13 cellular contexts compared by ENCODE assay signal in genomic region chr10:3323865-3324498, GRCh38.
DNase-seq lines count a peak whose midpoint lies in the region; ATAC-seq, FAIRE-seq and TF ChIP-seq lines count a peak whose summit lies in the region.
"Had no signal": no experiment of that assay in that cellular context is flagged by ENCODE, and none has a peak within 500 bp of the region (broad histone marks: within the 10 kb centered on the region; RNA-seq: fewer than 3 reads in every experiment).

No MANE protein-coding gene starts in this region.

- no peak overlapping the region for H3K9ac ChIP-seq in astrocyte (ENCODE audit: low read length)

- H3K27ac ChIP-seq in astrocyte (ENCODE audit: low read depth, low read length): no peak overlapping the region
- no peak overlapping the region for H3K27ac ChIP-seq in heart right ventricle
- H3K27ac ChIP-seq in aorta (ENCODE audit: low read depth in 1 of 2, low read length in 2 of 2): no peak overlapping the region
- H3K27ac ChIP-seq: upper lobe of right lung, VCaP had no signal

- FAIRE-seq in astrocyte (lab: Jason Lieb, UNC): no peak

- H3K4me3 Mint-ChIP-seq in astrocyte (ENCODE audit: unreplicated experiment): no peak overlapping the region
- H3K4me3 Mint-ChIP-seq: activated naive CD8-positive, alpha-beta T cell treated with anti-CD3 and anti-CD28 coated beads for 36 hours had no signal

- H3K4me1 Mint-ChIP-seq in astrocyte (ENCODE audit: low read depth, unreplicated experiment): no peaks in the 10 kb centered on the region

- H3K27ac Mint-ChIP-seq in astrocyte (ENCODE audit: unreplicated experiment): no peak overlapping the region
- H3K27ac Mint-ChIP-seq: activated naive CD8-positive, alpha-beta T cell treated with anti-CD3 and anti-CD28 coated beads for 36 hours had no signal

- H3K9me3 Mint-ChIP-seq in astrocyte (ENCODE audit: unreplicated experiment): peaks cover 10% of the 10 kb centered on the region
- H3K9me3 Mint-ChIP-seq: activated naive CD8-positive, alpha-beta T cell treated with anti-CD3 and anti-CD28 coated beads for 36 hours had no signal

- no peak for TF ChIP-seq CTCF in astrocyte (IDR thresholded peaks at IDR 0.05; ENCODE audit: insufficient read depth, low read depth, low read length)
- TF ChIP-seq CTCF in heart right ventricle (IDR thresholded peaks at IDR 0.05): no peak

- no peaks in the 10 kb centered on the region for H3K27me3 Mint-ChIP-seq in astrocyte (ENCODE audit: low read depth, unreplicated experiment)

- peak; percentile 77 for ATAC-seq in Right ventricle myocardium inferior
- peak in 6 of 8 donors; percentile 38 to 83 (median 78) for ATAC-seq in heart right ventricle
- peak; percentile 12 for ATAC-seq in aorta (ENCODE audit: low FRiP score)
- no peak for ATAC-seq in HG02884 (IDR thresholded peaks at IDR 0.05; ENCODE audit: unreplicated experiment)
- no peak for ATAC-seq in HG03159 (IDR thresholded peaks at IDR 0.05; ENCODE audit: unreplicated experiment)
- ATAC-seq: upper lobe of right lung had no signal

- H3K27me3 ChIP-seq in astrocyte (ENCODE audit: insufficient read depth, low read length): no peaks in the 10 kb centered on the region
- H3K27me3 ChIP-seq in heart right ventricle: no peaks in the 10 kb centered on the region
- H3K27me3 ChIP-seq in aorta (ENCODE audit: control insufficient read depth in 1 of 2, insufficient read depth in 2 of 2, low read length in 1 of 2): no peaks in the 10 kb centered on the region
- H3K27me3 ChIP-seq: upper lobe of right lung had no signal

- no peaks in the 10 kb centered on the region for H4K20me1 ChIP-seq in astrocyte (ENCODE audit: insufficient read depth, low read length)

- intact Hi-C loops in Right ventricle myocardium inferior (cut with DNase I): no loop called here
- intact Hi-C loops in cardiac septum (cut with DNase I): no loop called here
- intact Hi-C loops in heart right ventricle (cut with DNase I): loop anchor here in 2 of 10 donors (10.0 kb wide), 2 partner anchors 79 to 991 kb away; no protein-coding TSS in a partner anchor
- intact Hi-C loops in aorta (cut with DNase I): no loop called here

- no peaks in the 10 kb centered on the region for H3K79me2 ChIP-seq in astrocyte (ENCODE audit: insufficient read depth, low read length)

- no peaks in the 10 kb centered on the region for H3K36me3 ChIP-seq in astrocyte (ENCODE audit: insufficient read depth, low read length)
- H3K36me3 ChIP-seq in heart right ventricle: no peaks in the 10 kb centered on the region
- no peaks in the 10 kb centered on the region for H3K36me3 ChIP-seq in aorta (ENCODE audit: control insufficient read depth in 1 of 2, insufficient read depth in 2 of 2, low read length in 1 of 2)
- H3K36me3 ChIP-seq: upper lobe of right lung had no signal

- DNase-seq in Right ventricle myocardium inferior (ENCODE audit: missing footprints) (no peak), cardiac septum (ENCODE audit: low spot score) (no peak), astrocyte (ENCODE audit: low read depth) (peak; percentile 53), heart right ventricle (peak in 1 of 2 donors; percentile 11), aorta (no peak), NCI-H524 (lab: John Stamatoyannopoulos, UW) (no peak)
- DNase-seq: activated naive CD8-positive, alpha-beta T cell treated with anti-CD3 and anti-CD28 coated beads for 36 hours; NCI-H524 treated with DMSO at 0.1 percent for 48 hours; SHP77 treated with DMSO at 0.1 percent for 48 hours; upper lobe of right lung had no signal

- no peaks in the 10 kb centered on the region for H3K4me1 ChIP-seq in astrocyte (ENCODE audit: insufficient read depth, low read length)
- H3K4me1 ChIP-seq in heart right ventricle: peaks cover 0 to 10% (median 0%) of the 10 kb centered on the region in 9 donors
- H3K4me1 ChIP-seq in aorta (ENCODE audit: control insufficient read depth in 1 of 2, insufficient read depth in 2 of 2, low read length in 2 of 2): no peaks in the 10 kb centered on the region
- H3K4me1 ChIP-seq: upper lobe of right lung had no signal

- H3K4me3 ChIP-seq in astrocyte (ENCODE audit: insufficient read depth, low read depth, low read length) (no peak overlapping the region), heart right ventricle (no peak overlapping the region), aorta (ENCODE audit: low read length in 2 of 2) (no peak overlapping the region)
- H3K4me3 ChIP-seq: upper lobe of right lung had no signal

- H3K9me3 ChIP-seq in astrocyte (ENCODE audit: insufficient read depth, low read depth, low read length) (no peaks in the 10 kb centered on the region), heart right ventricle (no peaks in the 10 kb centered on the region), aorta (ENCODE audit: control insufficient read depth, low read length) (no peaks in the 10 kb centered on the region)
- H3K9me3 ChIP-seq: upper lobe of right lung had no signal

- H3K4me2 ChIP-seq in astrocyte (ENCODE audit: low read length): peak overlapping the region; percentile 16

- H3K36me3 Mint-ChIP-seq in astrocyte (ENCODE audit: low read depth, unreplicated experiment): no peaks in the 10 kb centered on the region
- H3K36me3 Mint-ChIP-seq: activated naive CD8-positive, alpha-beta T cell treated with anti-CD3 and anti-CD28 coated beads for 36 hours had no signal

- no peak overlapping the region for H2AFZ ChIP-seq in astrocyte (ENCODE audit: low read depth, low read length)

- WGBS in heart right ventricle, 2 donors: 45 to 59% methylated on average over 11 of the region's 11 CpGs
- 18% methylated on average over 11 of the region's 11 CpGs for WGBS in aorta, 2 donors

Comparison
In these comparisons a context has a peak if more than half of its experiments do, and no peak if none do; other contexts are left out.
1. ATAC-seq: peak in Right ventricle myocardium inferior (single experiment), heart right ventricle (6 of 8) and aorta (single experiment); none in HG02884 (single experiment) and HG03159 (single experiment).